Comparison of ENCODE assay signal across 1 cellular context in the genomic region with DNA sequence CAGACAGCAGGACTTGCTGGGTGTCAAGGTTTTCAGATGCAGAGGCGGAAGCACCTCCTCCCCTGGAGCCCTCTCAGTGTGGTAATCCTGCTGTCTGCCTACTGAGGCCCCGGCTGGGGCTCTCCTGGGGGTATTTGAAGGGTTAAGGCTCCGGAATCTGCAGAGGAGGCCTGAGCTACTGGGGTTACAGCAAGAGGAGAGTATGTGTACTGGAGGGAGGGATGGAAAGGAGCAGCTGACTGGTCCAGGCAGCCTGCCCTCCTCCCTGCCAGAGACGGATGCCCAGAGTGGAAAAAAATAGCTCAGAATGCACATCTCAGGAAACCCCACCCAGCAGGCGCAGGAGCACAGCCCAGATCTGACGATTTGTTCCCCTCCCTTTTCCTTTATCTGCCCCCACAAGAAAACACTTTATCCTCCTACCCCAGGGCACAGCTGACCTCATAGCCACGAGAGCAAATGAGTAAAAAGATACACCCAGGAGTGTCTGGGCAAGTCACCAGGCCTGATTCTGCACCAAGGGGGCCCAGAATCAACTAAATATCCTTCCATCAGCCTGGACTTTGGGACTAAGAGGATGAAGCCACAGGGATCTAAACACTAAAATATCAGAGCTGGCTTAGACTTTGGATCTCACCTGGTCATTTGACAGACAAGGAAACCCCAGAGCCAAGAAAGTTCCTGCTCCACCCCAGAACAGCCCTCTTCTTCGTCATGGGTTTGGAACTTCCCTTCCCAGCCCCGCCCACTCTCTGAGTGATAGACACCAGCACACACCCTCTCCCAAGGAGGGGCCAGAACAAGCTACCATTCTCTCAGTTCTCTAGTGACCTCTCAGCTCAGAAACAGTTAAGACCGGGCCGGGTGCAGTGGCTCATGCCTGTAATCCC.
A peak's percentile ranks its signal among the peaks of the same experiment; 100 is the strongest.
TF ChIP-seq lines count a peak whose summit lies in the region.

No MANE protein-coding gene starts in this region.

TF ChIP-seq in HepG2, 621 proteins besides CTCF, POLR2A, EP300 and RAD21 (continued from another document and continues in another):
- no peak for TF ChIP-seq NAIF1 (CRISPR knock-in tag; IDR thresholded peaks at IDR 0.05; ENCODE audit: borderline replicate concordance)
- 0 out of 2 replicates have a peak, but pooled peaks have one; percentile 19 for TF ChIP-seq ZNF232 (CRISPR knock-in tag; IDR thresholded peaks at IDR 0.05; ENCODE audit: borderline replicate concordance)
- no peak for TF ChIP-seq ZNF180 (CRISPR knock-in tag; IDR thresholded peaks at IDR 0.05; ENCODE audit: borderline replicate concordance, low read depth)
- TF ChIP-seq TEAD2 (CRISPR knock-in tag; IDR thresholded peaks at IDR 0.05), result no peak
- no peak for TF ChIP-seq ZNF337 (CRISPR knock-in tag; IDR thresholded peaks at IDR 0.05; ENCODE audit: borderline replicate concordance, low read depth)
- TF ChIP-seq, protein P1, sequence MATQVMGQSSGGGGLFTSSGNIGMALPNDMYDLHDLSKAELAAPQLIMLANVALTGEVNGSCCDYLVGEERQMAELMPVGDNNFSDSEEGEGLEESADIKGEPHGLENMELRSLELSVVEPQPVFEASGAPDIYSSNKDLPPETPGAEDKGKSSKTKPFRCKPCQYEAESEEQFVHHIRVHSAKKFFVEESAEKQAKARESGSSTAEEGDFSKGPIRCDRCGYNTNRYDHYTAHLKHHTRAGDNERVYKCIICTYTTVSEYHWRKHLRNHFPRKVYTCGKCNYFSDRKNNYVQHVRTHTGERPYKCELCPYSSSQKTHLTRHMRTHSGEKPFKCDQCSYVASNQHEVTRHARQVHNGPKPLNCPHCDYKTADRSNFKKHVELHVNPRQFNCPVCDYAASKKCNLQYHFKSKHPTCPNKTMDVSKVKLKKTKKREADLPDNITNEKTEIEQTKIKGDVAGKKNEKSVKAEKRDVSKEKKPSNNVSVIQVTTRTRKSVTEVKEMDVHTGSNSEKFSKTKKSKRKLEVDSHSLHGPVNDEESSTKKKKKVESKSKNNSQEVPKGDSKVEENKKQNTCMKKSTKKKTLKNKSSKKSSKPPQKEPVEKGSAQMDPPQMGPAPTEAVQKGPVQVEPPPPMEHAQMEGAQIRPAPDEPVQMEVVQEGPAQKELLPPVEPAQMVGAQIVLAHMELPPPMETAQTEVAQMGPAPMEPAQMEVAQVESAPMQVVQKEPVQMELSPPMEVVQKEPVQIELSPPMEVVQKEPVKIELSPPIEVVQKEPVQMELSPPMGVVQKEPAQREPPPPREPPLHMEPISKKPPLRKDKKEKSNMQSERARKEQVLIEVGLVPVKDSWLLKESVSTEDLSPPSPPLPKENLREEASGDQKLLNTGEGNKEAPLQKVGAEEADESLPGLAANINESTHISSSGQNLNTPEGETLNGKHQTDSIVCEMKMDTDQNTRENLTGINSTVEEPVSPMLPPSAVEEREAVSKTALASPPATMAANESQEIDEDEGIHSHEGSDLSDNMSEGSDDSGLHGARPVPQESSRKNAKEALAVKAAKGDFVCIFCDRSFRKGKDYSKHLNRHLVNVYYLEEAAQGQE (IDR thresholded peaks at IDR 0.05; ENCODE audit: borderline replicate concordance in 1 of 2, low read depth in 1 of 2, low read length in 2 of 2), result no peak
- TF ChIP-seq KAT2B (IDR thresholded peaks at IDR 0.05; ENCODE audit: borderline replicate concordance, low read depth, low read length), result no peak
- TF ChIP-seq DPF2 (CRISPR knock-in tag; IDR thresholded peaks at IDR 0.05; ENCODE audit: borderline replicate concordance, low read depth), result 0 out of 2 replicates have a peak, but pooled peaks have one; percentile 17
- TF ChIP-seq, protein P2, sequence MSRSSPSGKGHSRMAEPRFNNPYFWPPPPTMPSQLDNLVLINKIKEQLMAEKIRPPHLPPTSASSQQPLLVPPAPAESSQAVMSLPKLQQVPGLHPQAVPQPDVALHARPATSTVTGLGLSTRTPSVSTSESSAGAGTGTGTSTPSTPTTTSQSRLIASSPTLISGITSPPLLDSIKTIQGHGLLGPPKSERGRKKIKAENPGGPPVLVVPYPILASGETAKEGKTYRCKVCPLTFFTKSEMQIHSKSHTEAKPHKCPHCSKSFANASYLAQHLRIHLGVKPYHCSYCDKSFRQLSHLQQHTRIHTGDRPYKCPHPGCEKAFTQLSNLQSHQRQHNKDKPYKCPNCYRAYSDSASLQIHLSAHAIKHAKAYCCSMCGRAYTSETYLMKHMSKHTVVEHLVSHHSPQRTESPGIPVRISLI (CRISPR knock-in tag; IDR thresholded peaks at IDR 0.05; ENCODE audit: borderline replicate concordance), result no peak
- TF ChIP-seq ZNF614 (CRISPR knock-in tag; IDR thresholded peaks at IDR 0.05; ENCODE audit: borderline replicate concordance), result no peak
- peak; percentile 88 for TF ChIP-seq SP5 (CRISPR knock-in tag; IDR thresholded peaks at IDR 0.05; ENCODE audit: borderline replicate concordance, low read depth)
- no peak for TF ChIP-seq ZNF672 (CRISPR knock-in tag; IDR thresholded peaks at IDR 0.05)
- TF ChIP-seq AHR (CRISPR knock-in tag; IDR thresholded peaks at IDR 0.05), result no peak
- TF ChIP-seq, protein P3, sequence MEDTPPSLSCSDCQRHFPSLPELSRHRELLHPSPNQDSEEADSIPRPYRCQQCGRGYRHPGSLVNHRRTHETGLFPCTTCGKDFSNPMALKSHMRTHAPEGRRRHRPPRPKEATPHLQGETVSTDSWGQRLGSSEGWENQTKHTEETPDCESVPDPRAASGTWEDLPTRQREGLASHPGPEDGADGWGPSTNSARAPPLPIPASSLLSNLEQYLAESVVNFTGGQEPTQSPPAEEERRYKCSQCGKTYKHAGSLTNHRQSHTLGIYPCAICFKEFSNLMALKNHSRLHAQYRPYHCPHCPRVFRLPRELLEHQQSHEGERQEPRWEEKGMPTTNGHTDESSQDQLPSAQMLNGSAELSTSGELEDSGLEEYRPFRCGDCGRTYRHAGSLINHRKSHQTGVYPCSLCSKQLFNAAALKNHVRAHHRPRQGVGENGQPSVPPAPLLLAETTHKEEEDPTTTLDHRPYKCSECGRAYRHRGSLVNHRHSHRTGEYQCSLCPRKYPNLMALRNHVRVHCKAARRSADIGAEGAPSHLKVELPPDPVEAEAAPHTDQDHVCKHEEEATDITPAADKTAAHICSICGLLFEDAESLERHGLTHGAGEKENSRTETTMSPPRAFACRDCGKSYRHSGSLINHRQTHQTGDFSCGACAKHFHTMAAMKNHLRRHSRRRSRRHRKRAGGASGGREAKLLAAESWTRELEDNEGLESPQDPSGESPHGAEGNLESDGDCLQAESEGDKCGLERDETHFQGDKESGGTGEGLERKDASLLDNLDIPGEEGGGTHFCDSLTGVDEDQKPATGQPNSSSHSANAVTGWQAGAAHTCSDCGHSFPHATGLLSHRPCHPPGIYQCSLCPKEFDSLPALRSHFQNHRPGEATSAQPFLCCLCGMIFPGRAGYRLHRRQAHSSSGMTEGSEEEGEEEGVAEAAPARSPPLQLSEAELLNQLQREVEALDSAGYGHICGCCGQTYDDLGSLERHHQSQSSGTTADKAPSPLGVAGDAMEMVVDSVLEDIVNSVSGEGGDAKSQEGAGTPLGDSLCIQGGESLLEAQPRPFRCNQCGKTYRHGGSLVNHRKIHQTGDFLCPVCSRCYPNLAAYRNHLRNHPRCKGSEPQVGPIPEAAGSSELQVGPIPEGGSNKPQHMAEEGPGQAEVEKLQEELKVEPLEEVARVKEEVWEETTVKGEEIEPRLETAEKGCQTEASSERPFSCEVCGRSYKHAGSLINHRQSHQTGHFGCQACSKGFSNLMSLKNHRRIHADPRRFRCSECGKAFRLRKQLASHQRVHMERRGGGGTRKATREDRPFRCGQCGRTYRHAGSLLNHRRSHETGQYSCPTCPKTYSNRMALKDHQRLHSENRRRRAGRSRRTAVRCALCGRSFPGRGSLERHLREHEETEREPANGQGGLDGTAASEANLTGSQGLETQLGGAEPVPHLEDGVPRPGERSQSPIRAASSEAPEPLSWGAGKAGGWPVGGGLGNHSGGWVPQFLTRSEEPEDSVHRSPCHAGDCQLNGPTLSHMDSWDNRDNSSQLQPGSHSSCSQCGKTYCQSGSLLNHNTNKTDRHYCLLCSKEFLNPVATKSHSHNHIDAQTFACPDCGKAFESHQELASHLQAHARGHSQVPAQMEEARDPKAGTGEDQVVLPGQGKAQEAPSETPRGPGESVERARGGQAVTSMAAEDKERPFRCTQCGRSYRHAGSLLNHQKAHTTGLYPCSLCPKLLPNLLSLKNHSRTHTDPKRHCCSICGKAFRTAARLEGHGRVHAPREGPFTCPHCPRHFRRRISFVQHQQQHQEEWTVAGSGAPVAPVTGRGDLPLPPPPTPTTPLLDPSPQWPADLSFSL (CRISPR knock-in tag; IDR thresholded peaks at IDR 0.05), result no peak
- TF ChIP-seq ZNF484 (CRISPR knock-in tag; IDR thresholded peaks at IDR 0.05; ENCODE audit: borderline replicate concordance, low read depth), result no peak
- TF ChIP-seq KLF9 (CRISPR knock-in tag; IDR thresholded peaks at IDR 0.05; ENCODE audit: low read depth), result peak; percentile 69; the same call in 1 of the 2 replicates
- TF ChIP-seq HNF4A (CRISPR knock-in tag; IDR thresholded peaks at IDR 0.05), result peak; percentile 75
- TF ChIP-seq, protein P4, sequence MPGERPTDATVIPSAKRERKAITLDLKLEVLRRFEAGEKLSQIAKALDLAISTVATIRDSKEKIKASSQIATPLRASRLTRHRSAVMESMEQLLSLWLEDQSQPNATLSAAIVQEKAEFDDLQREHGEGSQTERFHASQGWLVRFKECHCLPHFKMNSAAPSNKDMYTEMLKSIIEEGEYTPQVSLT (CRISPR knock-in tag; IDR thresholded peaks at IDR 0.05; ENCODE audit: borderline replicate concordance, low read depth), result no peak
- TF ChIP-seq ZBTB20 (CRISPR knock-in tag; IDR thresholded peaks at IDR 0.05; ENCODE audit: borderline replicate concordance, low read depth), result no peak
- TF ChIP-seq SIX1 (CRISPR knock-in tag; IDR thresholded peaks at IDR 0.05; ENCODE audit: borderline replicate concordance), result no peak
- no peak for TF ChIP-seq ZNF256 (CRISPR knock-in tag; conservative IDR thresholded peaks at IDR 0.05)
- no peak for TF ChIP-seq MBD4 (IDR thresholded peaks at IDR 0.05; ENCODE audit: borderline replicate concordance, low read length)
- TF ChIP-seq, protein P5, sequence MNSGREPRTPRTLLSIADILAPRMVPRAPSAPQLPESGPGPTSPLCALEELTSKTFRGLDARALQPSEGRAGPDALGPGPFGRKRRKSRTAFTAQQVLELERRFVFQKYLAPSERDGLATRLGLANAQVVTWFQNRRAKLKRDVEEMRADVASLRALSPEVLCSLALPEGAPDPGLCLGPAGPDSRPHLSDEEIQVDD (CRISPR knock-in tag; IDR thresholded peaks at IDR 0.05; ENCODE audit: borderline replicate concordance), result no peak
- TF ChIP-seq ZSCAN12 (CRISPR knock-in tag; IDR thresholded peaks at IDR 0.05), result no peak
- TF ChIP-seq SP140L (CRISPR knock-in tag; IDR thresholded peaks at IDR 0.05; ENCODE audit: borderline replicate concordance), result no peak
- no peak for TF ChIP-seq SATB2 (CRISPR knock-in tag; IDR thresholded peaks at IDR 0.05)
- no peak for TF ChIP-seq RARG (CRISPR knock-in tag; IDR thresholded peaks at IDR 0.05; ENCODE audit: low read depth)
- 0 out of 2 replicates have a peak, but pooled peaks have one; percentile 48 for TF ChIP-seq GLI4 (CRISPR knock-in tag; IDR thresholded peaks at IDR 0.05; ENCODE audit: borderline replicate concordance)
- TF ChIP-seq HIVEP1 (CRISPR knock-in tag; IDR thresholded peaks at IDR 0.05), result peak; percentile 97
- TF ChIP-seq U2AF2 (IDR thresholded peaks at IDR 0.05; ENCODE audit: low read depth, low read length), result no peak
- no peak for TF ChIP-seq SPEN (CRISPR knock-in tag; IDR thresholded peaks at IDR 0.05; ENCODE audit: low read depth)
- TF ChIP-seq ZNF138 (CRISPR knock-in tag; IDR thresholded peaks at IDR 0.05; ENCODE audit: low read depth), result no peak
- TF ChIP-seq, protein P6, sequence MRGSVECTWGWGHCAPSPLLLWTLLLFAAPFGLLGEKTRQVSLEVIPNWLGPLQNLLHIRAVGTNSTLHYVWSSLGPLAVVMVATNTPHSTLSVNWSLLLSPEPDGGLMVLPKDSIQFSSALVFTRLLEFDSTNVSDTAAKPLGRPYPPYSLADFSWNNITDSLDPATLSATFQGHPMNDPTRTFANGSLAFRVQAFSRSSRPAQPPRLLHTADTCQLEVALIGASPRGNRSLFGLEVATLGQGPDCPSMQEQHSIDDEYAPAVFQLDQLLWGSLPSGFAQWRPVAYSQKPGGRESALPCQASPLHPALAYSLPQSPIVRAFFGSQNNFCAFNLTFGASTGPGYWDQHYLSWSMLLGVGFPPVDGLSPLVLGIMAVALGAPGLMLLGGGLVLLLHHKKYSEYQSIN (CRISPR knock-in tag; IDR thresholded peaks at IDR 0.05; ENCODE audit: borderline replicate concordance), result no peak
- TF ChIP-seq TOPORS (CRISPR knock-in tag; IDR thresholded peaks at IDR 0.05), result no peak
- TF ChIP-seq, protein P7, sequence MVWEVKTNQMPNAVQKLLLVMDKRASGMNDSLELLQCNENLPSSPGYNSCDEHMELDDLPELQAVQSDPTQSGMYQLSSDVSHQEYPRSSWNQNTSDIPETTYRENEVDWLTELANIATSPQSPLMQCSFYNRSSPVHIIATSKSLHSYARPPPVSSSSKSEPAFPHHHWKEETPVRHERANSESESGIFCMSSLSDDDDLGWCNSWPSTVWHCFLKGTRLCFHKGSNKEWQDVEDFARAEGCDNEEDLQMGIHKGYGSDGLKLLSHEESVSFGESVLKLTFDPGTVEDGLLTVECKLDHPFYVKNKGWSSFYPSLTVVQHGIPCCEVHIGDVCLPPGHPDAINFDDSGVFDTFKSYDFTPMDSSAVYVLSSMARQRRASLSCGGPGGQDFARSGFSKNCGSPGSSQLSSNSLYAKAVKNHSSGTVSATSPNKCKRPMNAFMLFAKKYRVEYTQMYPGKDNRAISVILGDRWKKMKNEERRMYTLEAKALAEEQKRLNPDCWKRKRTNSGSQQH (CRISPR knock-in tag; IDR thresholded peaks at IDR 0.05; ENCODE audit: low read depth), result no peak
- TF ChIP-seq JUNB (CRISPR knock-in tag; IDR thresholded peaks at IDR 0.05; ENCODE audit: borderline replicate concordance), result no peak
- TF ChIP-seq, protein P8, sequence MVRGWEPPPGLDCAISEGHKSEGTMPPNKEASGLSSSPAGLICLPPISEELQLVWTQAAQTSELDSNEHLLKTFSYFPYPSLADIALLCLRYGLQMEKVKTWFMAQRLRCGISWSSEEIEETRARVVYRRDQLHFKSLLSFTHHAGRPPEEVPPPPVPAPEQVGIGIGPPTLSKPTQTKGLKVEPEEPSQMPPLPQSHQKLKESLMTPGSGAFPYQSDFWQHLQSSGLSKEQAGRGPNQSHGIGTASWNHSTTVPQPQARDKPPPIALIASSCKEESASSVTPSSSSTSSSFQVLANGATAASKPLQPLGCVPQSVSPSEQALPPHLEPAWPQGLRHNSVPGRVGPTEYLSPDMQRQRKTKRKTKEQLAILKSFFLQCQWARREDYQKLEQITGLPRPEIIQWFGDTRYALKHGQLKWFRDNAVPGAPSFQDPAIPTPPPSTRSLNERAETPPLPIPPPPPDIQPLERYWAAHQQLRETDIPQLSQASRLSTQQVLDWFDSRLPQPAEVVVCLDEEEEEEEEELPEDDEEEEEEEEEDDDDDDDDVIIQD (CRISPR knock-in tag; IDR thresholded peaks at IDR 0.05; ENCODE audit: low read depth), result no peak
- no peak for TF ChIP-seq KLF13 (CRISPR knock-in tag; IDR thresholded peaks at IDR 0.05)
- TF ChIP-seq, protein P9, sequence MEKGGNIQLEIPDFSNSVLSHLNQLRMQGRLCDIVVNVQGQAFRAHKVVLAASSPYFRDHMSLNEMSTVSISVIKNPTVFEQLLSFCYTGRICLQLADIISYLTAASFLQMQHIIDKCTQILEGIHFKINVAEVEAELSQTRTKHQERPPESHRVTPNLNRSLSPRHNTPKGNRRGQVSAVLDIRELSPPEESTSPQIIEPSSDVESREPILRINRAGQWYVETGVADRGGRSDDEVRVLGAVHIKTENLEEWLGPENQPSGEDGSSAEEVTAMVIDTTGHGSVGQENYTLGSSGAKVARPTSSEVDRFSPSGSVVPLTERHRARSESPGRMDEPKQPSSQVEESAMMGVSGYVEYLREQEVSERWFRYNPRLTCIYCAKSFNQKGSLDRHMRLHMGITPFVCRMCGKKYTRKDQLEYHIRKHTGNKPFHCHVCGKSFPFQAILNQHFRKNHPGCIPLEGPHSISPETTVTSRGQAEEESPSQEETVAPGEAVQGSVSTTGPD (CRISPR knock-in tag; IDR thresholded peaks at IDR 0.05), result no peak
- peak; percentile 83 for TF ChIP-seq FOSL2 (CRISPR knock-in tag; IDR thresholded peaks at IDR 0.05)
- TF ChIP-seq NR2C2 (CRISPR knock-in tag; IDR thresholded peaks at IDR 0.05; ENCODE audit: borderline replicate concordance), result no peak
